17 cellular contexts compared by ENCODE assay signal in the genomic region with DNA sequence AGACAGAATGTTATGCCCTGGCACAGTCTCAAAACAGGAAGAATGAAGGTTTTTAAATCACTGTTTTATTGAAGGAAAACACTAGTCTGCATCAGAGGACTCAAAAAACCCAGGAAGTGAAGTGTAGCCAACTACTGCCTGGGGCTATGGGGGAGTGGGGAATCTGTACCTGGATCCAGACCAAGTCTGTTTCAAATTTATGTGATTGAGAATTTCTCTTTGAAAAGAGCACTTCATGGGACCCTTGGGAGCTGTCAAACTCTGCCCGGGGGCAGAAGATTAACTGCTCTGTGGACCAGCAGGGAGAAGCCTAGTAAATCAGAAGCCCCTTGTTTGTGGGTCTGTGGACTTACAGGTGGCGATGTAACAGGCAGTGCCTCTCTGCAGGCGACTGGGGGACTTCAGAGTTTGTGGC. TPM values are rescaled to one million over a fixed set of nuclear protein-coding genes. Genes with fewer than 3 reads are reported as not detected.
DNase-seq lines count a peak whose midpoint lies in the region; ATAC-seq and TF ChIP-seq lines count a peak whose summit lies in the region.
"Had no signal": no experiment of that assay in that cellular context is flagged by ENCODE, and none has a peak within 500 bp of the region (broad histone marks: within the 10 kb centered on the region; RNA-seq: fewer than 3 reads in every experiment).

No MANE protein-coding gene starts in this region.

- H3K27ac ChIP-seq in cardiac muscle cell (no peak overlapping the region), right cardiac atrium (ENCODE audit: low read length) (no peak overlapping the region)
- H3K27ac ChIP-seq: KMS-11, parathyroid adenoma, stomach had no signal

- H3K4me3 ChIP-seq in cardiac muscle cell, result no peak overlapping the region
- no peak overlapping the region for H3K4me3 ChIP-seq in right cardiac atrium (ENCODE audit: low read length)
- no peak overlapping the region for H3K4me3 ChIP-seq in fibroblast of the aortic adventitia (ENCODE audit: low read depth, low read length)
- H3K4me3 ChIP-seq: stomach had no signal

- DNase-seq in cardiac muscle cell (ENCODE audit: low read depth in 1 of 2, low spot score in 1 of 2), result peak; percentile 11 to 34
- no peak for DNase-seq in right cardiac atrium
- DNase-seq in NCI-H345 treated with DMSO at 0.1 percent for 48 hours (lab: John Stamatoyannopoulos, UW; ENCODE audit: unreplicated experiment), result peak; percentile 31
- DNase-seq in fibroblast of the aortic adventitia (ENCODE audit: low read depth), result peak; percentile 36
- DNase-seq in medulla oblongata (ENCODE audit: extremely low spot score), result no peak
- no peak for DNase-seq in stimulated activated CD4-positive, alpha-beta T cell treated with anti-CD3 and anti-CD28 coated beads, Interleukin-4, amount 100 ng/mL, for 4 hours
- no peak for DNase-seq in natural killer cell treated with Interleukin-12 subunit alpha and Interleukin-12 subunit beta and Interleukin-15 and Interleukin-18, amount 100 ng/mL, for 72 hours (ENCODE audit: low spot score)
- DNase-seq: activated CD4-positive, alpha-beta T cell treated with anti-CD3 and anti-CD28 coated beads, Interleukin-2, amount 50 U/mL, for 4 hours; activated gamma-delta T cell; foreskin melanocyte; NCI-H774; stimulated activated CD4-positive, alpha-beta T cell treated with anti-CD3 and anti-CD28 coated beads, Interleukin-4, amount 100 ng/mL, for 1 hour; stomach; SW 1271 had no signal

- no peaks in the 10 kb centered on the region for H3K27me3 ChIP-seq in cardiac muscle cell
- no peaks in the 10 kb centered on the region for H3K27me3 ChIP-seq in right cardiac atrium (ENCODE audit: control insufficient read depth, insufficient read depth)
- H3K27me3 ChIP-seq: stomach had no signal

- H3K27ac Mint-ChIP-seq in natural killer cell treated with Interleukin-12 subunit alpha and Interleukin-12 subunit beta and Interleukin-15 and Interleukin-18, amount 100 ng/mL, for 72 hours, result no peak overlapping the region

- H3K4me1 ChIP-seq in cardiac muscle cell (ENCODE audit: low read depth) (no peaks in the 10 kb centered on the region), right cardiac atrium (ENCODE audit: control insufficient read depth, insufficient read depth, low read length) (peaks cover 1% of the 10 kb centered on the region)
- H3K4me1 ChIP-seq: parathyroid adenoma, stomach had no signal

- no peak overlapping the region for H3K4me3 Mint-ChIP-seq in natural killer cell treated with Interleukin-12 subunit alpha and Interleukin-12 subunit beta and Interleukin-15 and Interleukin-18, amount 100 ng/mL, for 72 hours

- intact Hi-C loops in right cardiac atrium (cut with DNase I), result no loop called here

- H3K36me3 Mint-ChIP-seq in natural killer cell treated with Interleukin-12 subunit alpha and Interleukin-12 subunit beta and Interleukin-15 and Interleukin-18, amount 100 ng/mL, for 72 hours, result no peaks in the 10 kb centered on the region

- no peaks in the 10 kb centered on the region for H3K9me3 Mint-ChIP-seq in natural killer cell treated with Interleukin-12 subunit alpha and Interleukin-12 subunit beta and Interleukin-15 and Interleukin-18, amount 100 ng/mL, for 72 hours

- no peaks in the 10 kb centered on the region for H3K36me3 ChIP-seq in cardiac muscle cell
- H3K36me3 ChIP-seq: stomach had no signal

- ATAC-seq in right cardiac atrium (no peak), GM21423 (IDR thresholded peaks at IDR 0.05; ENCODE audit: unreplicated experiment) (no peak)
- no peak for ATAC-seq in natural killer cell treated with Interleukin-12 subunit alpha and Interleukin-12 subunit beta and Interleukin-15 and Interleukin-18, amount 100 ng/mL, for 72 hours

- no peaks in the 10 kb centered on the region for H3K9me3 ChIP-seq in cardiac muscle cell (ENCODE audit: low read depth)
- H3K9me3 ChIP-seq in right cardiac atrium (ENCODE audit: control insufficient read depth, low read length), result no peaks in the 10 kb centered on the region
- H3K9me3 ChIP-seq: stomach had no signal

- peaks cover 29 to 33% of the 10 kb centered on the region in 2 donors for H3K27me3 Mint-ChIP-seq in natural killer cell treated with Interleukin-12 subunit alpha and Interleukin-12 subunit beta and Interleukin-15 and Interleukin-18, amount 100 ng/mL, for 72 hours

- 53% methylated on average over 3 of the region's 3 CpGs for WGBS in right cardiac atrium

- no peak for TF ChIP-seq CTCF in cardiac muscle cell (IDR thresholded peaks at IDR 0.05; ENCODE audit: low read depth, low read length)
- TF ChIP-seq CTCF in fibroblast of the aortic adventitia (IDR thresholded peaks at IDR 0.05; ENCODE audit: insufficient read depth, low read length), result no peak

- peaks cover 0 to 9% of the 10 kb centered on the region in 2 donors for H3K4me1 Mint-ChIP-seq in natural killer cell treated with Interleukin-12 subunit alpha and Interleukin-12 subunit beta and Interleukin-15 and Interleukin-18, amount 100 ng/mL, for 72 hours (ENCODE audit: low read depth in 2 of 2)

RNA-seq across cellular contexts. Expression of gene TANC1, which starts 45.3 kb away (rescaled TPM):
- total RNA-seq in cardiac muscle cell (21.8 and 34.8 TPM in 2 replicates), right cardiac atrium (10 to 100 TPM; 44.2 to 75.8 (median 51.1) TPM), fibroblast of the aortic adventitia (ENCODE audit: low replicate concordance) (11.9 and 22.7 TPM in 2 replicates)
- polyA plus RNA-seq in cardiac muscle cell (22.1 and 25.0 TPM in 2 replicates), right cardiac atrium (22.8 TPM)
- under 1 TPM; 0.21 to 0.56 TPM for total RNA-seq in natural killer cell treated with Interleukin-12 subunit alpha and Interleukin-12 subunit beta and Interleukin-15 and Interleukin-18, amount 100 ng/mL, for 72 hours

Comparison
In these comparisons a context has a peak if more than half of its experiments do, and no peak if none do; other contexts are left out.
1. DNase-seq: peak in cardiac muscle cell (2 of 2), NCI-H345 treated with DMSO at 0.1 percent for 48 hours (single experiment) and fibroblast of the aortic adventitia (single experiment); none in right cardiac atrium (0 of 3), medulla oblongata (single experiment), stimulated activated CD4-positive, alpha-beta T cell treated with anti-CD3 and anti-CD28 coated beads, Interleukin-4, amount 100 ng/mL, for 4 hours (0 of 2) and natural killer cell treated with Interleukin-12 subunit alpha and Interleukin-12 subunit beta and Interleukin-15 and Interleukin-18, amount 100 ng/mL, for 72 hours (single experiment).